In genomic region chr2:153870308-153870707, GRCh38 we compare ENCODE assay signal across 10 cellular contexts. TPM values are rescaled to one million over a fixed set of nuclear protein-coding genes. Genes with fewer than 3 reads are reported as not detected.
DNase-seq lines count a peak whose midpoint lies in the region; ATAC-seq, FAIRE-seq and TF ChIP-seq lines count a peak whose summit lies in the region.
"Had no signal": no experiment of that assay in that cellular context is flagged by ENCODE, and none has a peak within 500 bp of the region (broad histone marks: within the 10 kb centered on the region; RNA-seq: fewer than 3 reads in every experiment).

No MANE protein-coding gene starts in this region.

- WGBS in HepG2 (ENCODE audit: low lambda C conversion rate), result 6% methylated on average over 3 of the region's 3 CpGs
- 28% methylated on average over 3 of the region's 3 CpGs for WGBS in right lobe of liver (ENCODE audit: insufficient coverage, low coverage, low lambda C conversion rate, missing lambda C conversion rate)

- peaks cover 3% of the 10 kb centered on the region for H3K4me1 Mint-ChIP-seq in glutamatergic neuron (ENCODE audit: low read depth, unreplicated experiment)
- peaks cover 2% of the 10 kb centered on the region for H3K4me1 Mint-ChIP-seq in activated CD4-positive, alpha-beta memory T cell treated with anti-CD3 and anti-CD28 coated beads, Interleukin-2, amount 10 ng/mL, durations not matched to agents 7 days and 5 days

- H4K20me1 ChIP-seq in HepG2 (ENCODE audit: insufficient read depth, low read length) (no peaks in the 10 kb centered on the region), PC-3 (ENCODE audit: low read length) (no peaks in the 10 kb centered on the region)

- H3K4me1 ChIP-seq in HepG2 (ENCODE audit: insufficient read depth, low read length) (no peaks in the 10 kb centered on the region), right lobe of liver (no peaks in the 10 kb centered on the region), PC-3 (ENCODE audit: insufficient read depth, low read length) (no peaks in the 10 kb centered on the region)

- no peak overlapping the region for H3K4me2 ChIP-seq in HepG2 (ENCODE audit: low read depth, low read length)
- H3K4me2 ChIP-seq in PC-3 (ENCODE audit: low read length), result no peak overlapping the region

- H3K36me3 Mint-ChIP-seq in glutamatergic neuron (ENCODE audit: unreplicated experiment), result peaks cover 4% of the 10 kb centered on the region
- peaks cover 6% of the 10 kb centered on the region for H3K36me3 Mint-ChIP-seq in activated CD4-positive, alpha-beta memory T cell treated with anti-CD3 and anti-CD28 coated beads, Interleukin-2, amount 10 ng/mL, durations not matched to agents 7 days and 5 days (ENCODE audit: low read depth)

- no peaks in the 10 kb centered on the region for H3F3A ChIP-seq in PC-3 (ENCODE audit: low read length, unreplicated experiment)

- TF ChIP-seq POLR2A in HepG2 (IDR thresholded peaks at IDR 0.05; ENCODE audit: insufficient read depth in 1 of 2, low read depth in 2 of 2, low read length in 2 of 2) (no peak), right lobe of liver (IDR thresholded peaks at IDR 0.05) (no peak)

- H3K27ac Mint-ChIP-seq in glutamatergic neuron (ENCODE audit: unreplicated experiment), result no peak overlapping the region
- H3K27ac Mint-ChIP-seq in activated CD4-positive, alpha-beta memory T cell treated with anti-CD3 and anti-CD28 coated beads, Interleukin-2, amount 10 ng/mL, durations not matched to agents 7 days and 5 days, result no peak overlapping the region
- H3K27ac Mint-ChIP-seq: stimulated activated naive B cell treated with anti-CD40 and anti-IgM and Interleukin-4, amounts not matched to agents 10 μg/mL and 1 μg/mL and 100 μg/mL, for 72 hours had no signal

- H3K79me2 ChIP-seq in HepG2 (ENCODE audit: insufficient read depth, low read length) (no peaks in the 10 kb centered on the region), PC-3 (ENCODE audit: low read length) (no peaks in the 10 kb centered on the region)

- ATAC-seq in HepG2 (peak; percentile 78), right lobe of liver (no peak), PC-3 (peak; percentile 19; the same call in 1 of the 2 replicates)
- ATAC-seq: stimulated activated naive B cell treated with anti-CD40 and anti-IgM and Interleukin-4, amounts not matched to agents 10 μg/mL and 1 μg/mL and 100 μg/mL, for 72 hours had no signal

- TF ChIP-seq CTCF in HepG2 (CRISPR knock-in tag; IDR thresholded peaks at IDR 0.05) (peak; percentile 58), right lobe of liver (IDR thresholded peaks at IDR 0.05) (no peak), PC-3 (conservative IDR thresholded peaks at IDR 0.05; ENCODE audit: low read depth, low read length) (peak; percentile 29; the same call in 1 of the 2 replicates), glutamatergic neuron (IDR thresholded peaks at IDR 0.05; ENCODE audit: partially characterized antibody, unreplicated experiment) (no peak)

- no peaks in the 10 kb centered on the region for H3K9me3 ChIP-seq in HepG2 (ENCODE audit: low read length)
- no peaks in the 10 kb centered on the region for H3K9me3 ChIP-seq in right lobe of liver
- no peaks in the 10 kb centered on the region for H3K9me3 ChIP-seq in PC-3 (ENCODE audit: low read length)

- POLR2A ChIA-PET in HepG2 (lab: Yijun Ruan, JAX), result no interaction called here
- POLR2A ChIA-PET in PC-3 (lab: Charles Lee; ENCODE audit: unreplicated experiment), result no interaction called here
- POLR2A ChIA-PET in activated CD4-positive, alpha-beta memory T cell treated with anti-CD3 and anti-CD28 coated beads, Interleukin-2, amount 10 ng/mL, durations not matched to agents 7 days and 5 days (lab: Charles Lee), result no interaction called here

- in situ Hi-C loops in HepG2 (cut with HindIII; ENCODE audit: extremely low pct_ligation_motif_present, low pct_unique_long_range_greater_than_20kb), result no loop called here

- FAIRE-seq in HepG2 (lab: Jason Lieb, UNC), result peak; percentile 77

- H3K9me3 Mint-ChIP-seq in glutamatergic neuron (ENCODE audit: unreplicated experiment), result peaks cover 8% of the 10 kb centered on the region
- H3K9me3 Mint-ChIP-seq in activated CD4-positive, alpha-beta memory T cell treated with anti-CD3 and anti-CD28 coated beads, Interleukin-2, amount 10 ng/mL, durations not matched to agents 7 days and 5 days, result peaks cover 3% of the 10 kb centered on the region

- TF ChIP-seq EP300 in HepG2 (IDR thresholded peaks at IDR 0.05; ENCODE audit: low read depth in 2 of 2, low read length in 2 of 2) (no peak), HepG2 (CRISPR knock-in tag; IDR thresholded peaks at IDR 0.05; ENCODE audit: borderline replicate concordance) (no peak)

- H3K4me3 ChIP-seq in HepG2 (replicated peaks in 1 of 3; ENCODE audit: insufficient read depth in 1 of 3, low read depth in 2 of 3, low read length in 3 of 3) (no peak overlapping the region), right lobe of liver (no peak overlapping the region), PC-3 (ENCODE audit: low read length) (no peak overlapping the region)

- CTCF ChIA-PET in HepG2 (lab: Yijun Ruan, JAX; ENCODE audit: low intra/inter-chr PET ratio, low total read pairs), result no interaction called here
- CTCF ChIA-PET in PC-3 (lab: Charles Lee), result no interaction called here
- CTCF ChIA-PET in activated CD4-positive, alpha-beta memory T cell treated with anti-CD3 and anti-CD28 coated beads, Interleukin-2, amount 10 ng/mL, durations not matched to agents 7 days and 5 days (lab: Charles Lee), result no interaction called here

- H2AFZ ChIP-seq in HepG2 (ENCODE audit: low read length) (no peak overlapping the region), PC-3 (ENCODE audit: low read length) (no peak overlapping the region)

- peaks cover 3% of the 10 kb centered on the region for H3K27me3 Mint-ChIP-seq in glutamatergic neuron (ENCODE audit: unreplicated experiment)
- peaks cover 21% of the 10 kb centered on the region for H3K27me3 Mint-ChIP-seq in activated CD4-positive, alpha-beta memory T cell treated with anti-CD3 and anti-CD28 coated beads, Interleukin-2, amount 10 ng/mL, durations not matched to agents 7 days and 5 days

- H3K9me2 ChIP-seq in PC-3 (replicated peaks; ENCODE audit: low read length), result no peaks in the 10 kb centered on the region

- H3K36me3 ChIP-seq in HepG2 (replicated peaks in 1 of 2; ENCODE audit: control insufficient read depth in 1 of 2, insufficient read depth in 2 of 2, low read length in 2 of 2), result no peaks in the 10 kb centered on the region
- no peaks in the 10 kb centered on the region for H3K36me3 ChIP-seq in right lobe of liver
- no peaks in the 10 kb centered on the region for H3K36me3 ChIP-seq in PC-3 (ENCODE audit: low read depth, low read length)

- H3K4me3 Mint-ChIP-seq in glutamatergic neuron (ENCODE audit: unreplicated experiment), result peak overlapping the region; percentile 56
- H3K4me3 Mint-ChIP-seq in activated CD4-positive, alpha-beta memory T cell treated with anti-CD3 and anti-CD28 coated beads, Interleukin-2, amount 10 ng/mL, durations not matched to agents 7 days and 5 days, result no peak overlapping the region
- H3K4me3 Mint-ChIP-seq: stimulated activated naive B cell treated with anti-CD40 and anti-IgM and Interleukin-4, amounts not matched to agents 10 μg/mL and 1 μg/mL and 100 μg/mL, for 72 hours had no signal

- H3K9ac ChIP-seq in HepG2 (ENCODE audit: insufficient read depth, low read depth, low read length) (no peak overlapping the region), PC-3 (ENCODE audit: low read length) (no peak overlapping the region)

- intact Hi-C loops in HepG2 (cut with micrococcal nuclease; ENCODE audit: unreplicated experiment), result loop anchor here (2.0 to 5.0 kb wide), 2 partner anchors 504 to 1352 kb away; no protein-coding TSS in a partner anchor
- intact Hi-C loops in right lobe of liver (cut with DNase I), result no loop called here
- intact Hi-C loops in PC-3 (cut with micrococcal nuclease), result loop anchor here (2.0 to 5.0 kb wide), 3 partner anchors 207 to 504 kb away; no protein-coding TSS in a partner anchor

- peaks cover 2 to 24% of the 10 kb centered on the region in 2 experiments; a peak in 2 of 5 replicates for H3K27me3 ChIP-seq in HepG2 (ENCODE audit: control insufficient read depth in 1 of 2, insufficient read depth in 2 of 2, low read length in 2 of 2)
- no peaks in the 10 kb centered on the region for H3K27me3 ChIP-seq in right lobe of liver
- H3K27me3 ChIP-seq in PC-3 (ENCODE audit: low read length), result 0 out of 2 replicates have a peak, but pooled peaks cover 6% of the 10 kb centered on the region

- no peak for TF ChIP-seq RAD21 in HepG2 (CRISPR knock-in tag; IDR thresholded peaks at IDR 0.05)

- H3K27ac ChIP-seq in HepG2 (ENCODE audit: extremely low read length, insufficient read depth, low read length) (no peak overlapping the region), right lobe of liver (no peak overlapping the region), PC-3 (ENCODE audit: low read length) (no peak overlapping the region)

- DNase-seq in HepG2 (ENCODE audit: low spot score), result peak; percentile 45
- DNase-seq in right lobe of liver, result no peak
- no peak for DNase-seq in PC-3
- no peak for DNase-seq in glutamatergic neuron
- DNase-seq in NOMO-1 (lab: John Stamatoyannopoulos, UW; ENCODE audit: unreplicated experiment in 2 of 2), result no peak
- DNase-seq in effector CD8-positive, alpha-beta T cell (lab: John Stamatoyannopoulos, UW), result no peak
- DNase-seq in T-helper 1 cell, result no peak
- DNase-seq in activated CD4-positive, alpha-beta memory T cell treated with anti-CD3 and anti-CD28 coated beads, Interleukin-2, amount 10 ng/mL, durations not matched to agents 7 days and 5 days, result no peak
- DNase-seq: HCEC 1CT; stimulated activated naive B cell treated with anti-CD40 and anti-IgM and Interleukin-4, amounts not matched to agents 10 μg/mL and 1 μg/mL and 100 μg/mL, for 72 hours had no signal

- no TSS peak for BruUV-seq in HepG2 (replicated peaks; lab: Mats Ljungman, UMichigan)
- no TSS peak for BruUV-seq in PC-3 (replicated peaks; lab: Mats Ljungman, UMichigan)

RNA-seq across cellular contexts. Expression of gene GALNT13, which starts 1.4 kb away (rescaled TPM):
- total RNA-seq in HepG2 (2016; rRNA removed; fragmentation: Illumina TruSeq; extraction: Trizol), result 4.8 and 5.0 TPM in 2 replicates
- total RNA-seq in HepG2 (2016; cell fraction: cytosol; rRNA removed; fragmentation: Illumina TruSeq; extraction: Trizol; ENCODE audit: low read depth), result 2.4 and 3.3 TPM in 2 replicates
- 4.3 and 4.6 TPM in 2 replicates for total RNA-seq in HepG2 (2016; cell fraction: insoluble cytoplasmic fraction; rRNA removed; fragmentation: Illumina TruSeq; extraction: Trizol)
- 5.3 and 5.8 TPM in 2 replicates for total RNA-seq in HepG2 (2016; cell fraction: membrane; rRNA removed; fragmentation: Illumina TruSeq; extraction: Trizol)
- total RNA-seq in HepG2 (2016; cell fraction: nucleus; rRNA removed; fragmentation: Illumina TruSeq; extraction: Trizol), result 6.4 and 6.7 TPM in 2 replicates
- 1.3 TPM in 2 replicates for polyA plus RNA-seq in HepG2 (2011; rRNA removed)
- polyA plus RNA-seq in HepG2 (2011; cell fraction: cytosol; rRNA removed), result 0.43 and 0.78 TPM in 2 replicates
- 0.40 and 0.45 TPM in 2 replicates for polyA plus RNA-seq in HepG2 (2011; cell fraction: nucleus; rRNA removed)
- polyA plus RNA-seq in HepG2 (2012), result 0.77 and 1.1 TPM in 2 replicates
- 1.9 and 2.8 TPM in 2 replicates for polyA plus RNA-seq in HepG2 (2016; cell fraction: cytosol; fragmentation: Illumina TruSeq; extraction: Trizol; ENCODE audit: low read depth)
- 3.6 and 4.4 TPM in 2 replicates for polyA plus RNA-seq in HepG2 (2016; cell fraction: insoluble cytoplasmic fraction; fragmentation: Illumina TruSeq; extraction: Trizol; ENCODE audit: low read depth)
- 3.2 and 4.0 TPM in 2 replicates for polyA plus RNA-seq in HepG2 (2016; cell fraction: membrane; fragmentation: Illumina TruSeq; extraction: Trizol; ENCODE audit: low read depth)
- 3.5 and 4.5 TPM in 2 replicates for polyA plus RNA-seq in HepG2 (2016; cell fraction: nucleus; fragmentation: Illumina TruSeq; extraction: Trizol; ENCODE audit: insufficient read depth, low read depth)
- 0.35 and 0.38 TPM in 2 replicates for polyA minus RNA-seq in HepG2 (2011; rRNA and poly(A)+ RNA removed; ENCODE audit: low replicate concordance)
- 1.1 TPM in 2 replicates for polyA minus RNA-seq in HepG2 (2011; cell fraction: cytosol; rRNA and poly(A)+ RNA removed)
- 4.9 and 6.5 TPM in 2 replicates for polyA minus RNA-seq in HepG2 (2011; cell fraction: nucleus; rRNA and poly(A)+ RNA removed)
- not detected for total RNA-seq in right lobe of liver
- total RNA-seq in PC-3 (2014; rRNA removed), result 2.0 and 2.6 TPM in 2 replicates
- total RNA-seq in glutamatergic neuron (ENCODE audit: unreplicated experiment), result 5.5 TPM
- total RNA-seq in activated CD4-positive, alpha-beta memory T cell treated with anti-CD3 and anti-CD28 coated beads, Interleukin-2, amount 10 ng/mL, durations not matched to agents 7 days and 5 days, result not detected

Comparison
In these comparisons a context has a peak if more than half of its experiments do, and no peak if none do; other contexts are left out.
1. ATAC-seq: peak in HepG2 (single experiment) and PC-3 (single experiment); none in right lobe of liver (0 of 4).
2. CTCF ChIP-seq: peak in HepG2 (single experiment) and PC-3 (single experiment); none in right lobe of liver (0 of 4) and glutamatergic neuron (single experiment).
3. intact Hi-C loops: an anchor here in HepG2 (2.0 to 5.0 kb wide) and PC-3 (2.0 to 5.0 kb wide); none called in right lobe of liver.